ENCODE assay signal across 8 cellular contexts in the genomic region with DNA sequence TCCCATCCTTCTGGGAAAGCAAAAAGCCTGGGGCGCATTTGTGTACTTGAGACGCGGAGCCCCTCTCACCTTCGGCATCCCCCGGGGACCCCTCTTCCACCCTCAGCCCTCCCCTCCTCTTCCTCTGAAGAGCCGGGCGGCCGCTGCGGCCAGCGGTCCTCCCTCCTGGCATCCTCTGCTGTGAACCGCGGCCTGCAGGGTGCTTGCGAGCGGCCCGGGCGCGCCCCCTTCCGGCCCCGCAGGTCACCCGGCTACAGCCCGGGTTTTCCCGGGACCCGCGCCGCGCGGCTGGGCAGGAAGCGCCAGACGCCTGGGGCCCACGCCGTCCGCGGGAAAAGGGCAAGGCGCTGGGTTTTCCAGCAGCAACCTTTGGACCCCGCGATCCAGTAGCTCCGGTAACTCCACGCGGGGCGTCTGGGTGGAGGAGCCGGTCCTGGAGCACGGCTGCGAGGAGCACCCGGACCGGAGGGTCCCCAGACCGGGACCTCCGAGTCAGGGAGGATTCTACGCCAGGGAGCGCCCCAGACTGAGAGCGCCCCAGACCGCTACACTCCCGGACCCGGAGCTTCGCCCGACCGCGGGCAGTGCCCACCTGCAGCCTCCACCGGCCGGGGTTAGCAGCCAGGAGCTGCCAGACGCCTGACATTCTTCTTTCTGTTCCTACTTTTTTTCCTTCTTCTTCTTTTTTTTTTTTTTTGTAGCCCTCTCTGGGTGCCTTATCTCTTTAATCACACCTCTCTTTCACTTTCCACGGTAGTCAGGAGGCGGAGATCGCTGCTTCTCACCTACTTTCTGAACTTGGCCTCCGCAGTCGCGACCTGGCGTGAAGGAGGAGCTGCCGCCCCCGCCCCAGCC. TPM values are rescaled to one million over a fixed set of nuclear protein-coding genes. Genes with fewer than 3 reads are reported as not detected.
A peak's percentile ranks its signal among the peaks of the same experiment; 100 is the strongest.
DNase-seq lines count a peak whose midpoint lies in the region; ATAC-seq and TF ChIP-seq lines count a peak whose summit lies in the region.

A gene with protein sequence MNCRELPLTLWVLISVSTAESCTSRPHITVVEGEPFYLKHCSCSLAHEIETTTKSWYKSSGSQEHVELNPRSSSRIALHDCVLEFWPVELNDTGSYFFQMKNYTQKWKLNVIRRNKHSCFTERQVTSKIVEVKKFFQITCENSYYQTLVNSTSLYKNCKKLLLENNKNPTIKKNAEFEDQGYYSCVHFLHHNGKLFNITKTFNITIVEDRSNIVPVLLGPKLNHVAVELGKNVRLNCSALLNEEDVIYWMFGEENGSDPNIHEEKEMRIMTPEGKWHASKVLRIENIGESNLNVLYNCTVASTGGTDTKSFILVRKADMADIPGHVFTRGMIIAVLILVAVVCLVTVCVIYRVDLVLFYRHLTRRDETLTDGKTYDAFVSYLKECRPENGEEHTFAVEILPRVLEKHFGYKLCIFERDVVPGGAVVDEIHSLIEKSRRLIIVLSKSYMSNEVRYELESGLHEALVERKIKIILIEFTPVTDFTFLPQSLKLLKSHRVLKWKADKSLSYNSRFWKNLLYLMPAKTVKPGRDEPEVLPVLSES (plus strand): TSS at position 271 of the 855 bp plus-strand sequence. CDS start 6,865 bp downstream, outside the sequence.

- H3K9me2 ChIP-seq in PC-3 (replicated peaks; ENCODE audit: low read length): no peaks in the 10 kb centered on the region

- peak within 1 kb of the TSS; percentile 99 for H2AFZ ChIP-seq in PC-3 (ENCODE audit: low read length)

- H3K9ac ChIP-seq in PC-3 (ENCODE audit: low read length): peak within 1 kb of the TSS; percentile 88

- peak within 1 kb of the TSS; percentile 83 for H3K27ac ChIP-seq in CD4-positive, CD25-positive, alpha-beta regulatory T cell (ENCODE audit: insufficient read depth, low read length, poor library complexity, severe bottlenecking)
- H3K27ac ChIP-seq in PC-3 (ENCODE audit: low read length): peak within 1 kb of the TSS; percentile 31; the same call in 1 of the 2 replicates

- peak; percentile 53 to 86 (median 64) for DNase-seq in CD4-positive, CD25-positive, alpha-beta regulatory T cell
- peak; percentile 82 for DNase-seq in PC-3
- DNase-seq in activated T-cell treated with anti-CD3 and anti-CD28 coated beads, Interleukin-2, amount 50 U/mL, for 72 hours: peak; percentile 82 to 90
- peak; percentile 59 for DNase-seq in fibroblast of mammary gland (ENCODE audit: low read depth)
- peak; percentile 67 for DNase-seq in stimulated activated naive CD4-positive, alpha-beta T cell treated with Interleukin-2 at 50 U/mL for 16 hours (lab: John Stamatoyannopoulos, UW)

- H3K36me3 Mint-ChIP-seq in CD4-positive, CD25-positive, alpha-beta regulatory T cell: no peaks in the 10 kb centered on the region
- H3K36me3 Mint-ChIP-seq in activated T-cell treated with anti-CD3 and anti-CD28 coated beads, Interleukin-2, amount 50 U/mL, for 72 hours (ENCODE audit: insufficient read depth in 2 of 2): peaks cover 6 to 17% of the 10 kb centered on the region in 2 donors
- no peaks in the 10 kb centered on the region for H3K36me3 Mint-ChIP-seq in nephron (ENCODE audit: low read depth)

- no peaks in the 10 kb centered on the region for H3K27me3 ChIP-seq in CD4-positive, CD25-positive, alpha-beta regulatory T cell (ENCODE audit: control insufficient read depth, insufficient read depth, low read length)
- H3K27me3 ChIP-seq in PC-3 (ENCODE audit: low read length): no peaks in the 10 kb centered on the region

- no peaks in the 10 kb centered on the region for H3K27me3 Mint-ChIP-seq in CD4-positive, CD25-positive, alpha-beta regulatory T cell
- no peaks in the 10 kb centered on the region for H3K27me3 Mint-ChIP-seq in activated T-cell treated with anti-CD3 and anti-CD28 coated beads, Interleukin-2, amount 50 U/mL, for 72 hours (ENCODE audit: low read depth)
- H3K27me3 Mint-ChIP-seq in nephron (ENCODE audit: low read depth): peaks cover 11% of the 10 kb centered on the region

- H3K79me2 ChIP-seq in PC-3 (ENCODE audit: low read length): no peaks in the 10 kb centered on the region

- no peaks in the 10 kb centered on the region for H4K20me1 ChIP-seq in PC-3 (ENCODE audit: low read length)

- H3K4me1 ChIP-seq in CD4-positive, CD25-positive, alpha-beta regulatory T cell (ENCODE audit: control insufficient read depth, insufficient read depth, low read length, poor library complexity, severe bottlenecking): peaks cover 45% of the 10 kb centered on the region
- peaks cover 6% of the 10 kb centered on the region; the same call in 1 of the 2 replicates for H3K4me1 ChIP-seq in PC-3 (ENCODE audit: insufficient read depth, low read length)

- peak within 1 kb of the TSS; percentile 97 to 99 (median 98) for H3K27ac Mint-ChIP-seq in CD4-positive, CD25-positive, alpha-beta regulatory T cell
- peak within 1 kb of the TSS; percentile 99 for H3K27ac Mint-ChIP-seq in activated T-cell treated with anti-CD3 and anti-CD28 coated beads, Interleukin-2, amount 50 U/mL, for 72 hours
- no peak within 1 kb of the TSS for H3K27ac Mint-ChIP-seq in nephron

- H3K9me3 ChIP-seq in CD4-positive, CD25-positive, alpha-beta regulatory T cell (ENCODE audit: control insufficient read depth in 2 of 2, low read length in 2 of 2): no peaks in the 10 kb centered on the region
- H3K9me3 ChIP-seq in PC-3 (ENCODE audit: low read length): no peaks in the 10 kb centered on the region

- H3K4me2 ChIP-seq in PC-3 (ENCODE audit: low read length): peak within 1 kb of the TSS; percentile 86

- H3K9me3 Mint-ChIP-seq in CD4-positive, CD25-positive, alpha-beta regulatory T cell: peaks cover 0 to 2% (median 0%) of the 10 kb centered on the region in 7 donors
- H3K9me3 Mint-ChIP-seq in activated T-cell treated with anti-CD3 and anti-CD28 coated beads, Interleukin-2, amount 50 U/mL, for 72 hours: no peaks in the 10 kb centered on the region
- no peaks in the 10 kb centered on the region for H3K9me3 Mint-ChIP-seq in nephron

- peak; percentile 80 to 81 for ATAC-seq in CD4-positive, CD25-positive, alpha-beta regulatory T cell (ENCODE audit: low read depth in 2 of 2)
- peak; percentile 92 for ATAC-seq in GM19043 (IDR thresholded peaks at IDR 0.05; ENCODE audit: low read depth, unreplicated experiment)
- ATAC-seq in HG03432 (IDR thresholded peaks at IDR 0.05; ENCODE audit: unreplicated experiment): peak; percentile 95
- peak; percentile 98 for ATAC-seq in PC-3
- ATAC-seq in activated T-cell treated with anti-CD3 and anti-CD28 coated beads, Interleukin-2, amount 50 U/mL, for 72 hours (replicated peaks in 1 of 2): peak; percentile 89 to 96

- CTCF ChIA-PET in PC-3 (lab: Charles Lee): interaction anchor here (0.7 to 0.8 kb wide), 2 partner anchors 70 to 110 kb away, joined by 3 read pairs; no protein-coding TSS in a partner anchor

- H3F3A ChIP-seq in PC-3 (ENCODE audit: low read length, unreplicated experiment): no peaks in the 10 kb centered on the region

- peak within 1 kb of the TSS; percentile 98 to 100 (median 98) for H3K4me3 Mint-ChIP-seq in CD4-positive, CD25-positive, alpha-beta regulatory T cell
- peak within 1 kb of the TSS; percentile 99 to 100 for H3K4me3 Mint-ChIP-seq in activated T-cell treated with anti-CD3 and anti-CD28 coated beads, Interleukin-2, amount 50 U/mL, for 72 hours
- H3K4me3 Mint-ChIP-seq in nephron: peak within 1 kb of the TSS; percentile 85 to 93 (median 91)

- intact Hi-C loops in PC-3 (cut with micrococcal nuclease): loop anchor here (1.0 to 10.0 kb wide), 4 partner anchors 88 to 331 kb away; no protein-coding TSS in a partner anchor

- no peaks in the 10 kb centered on the region for H3K36me3 ChIP-seq in CD4-positive, CD25-positive, alpha-beta regulatory T cell (ENCODE audit: control insufficient read depth, insufficient read depth, low read length)
- no peaks in the 10 kb centered on the region; the same call in 1 of the 2 replicates for H3K36me3 ChIP-seq in PC-3 (ENCODE audit: low read depth, low read length)

- POLR2A ChIA-PET in PC-3 (lab: Charles Lee; ENCODE audit: unreplicated experiment): interaction anchor here (0.7 kb wide), 1 partner anchor 99 kb away, joined by 30 read pairs; no protein-coding TSS in a partner anchor

- BruUV-seq in PC-3 (replicated peaks; lab: Mats Ljungman, UMichigan): TSS peak; percentile 43

- TF ChIP-seq CTCF in PC-3 (conservative IDR thresholded peaks at IDR 0.05; ENCODE audit: low read depth, low read length): peak; percentile 90
- peak; percentile 44 for TF ChIP-seq CTCF in fibroblast of mammary gland (conservative IDR thresholded peaks at IDR 0.05; ENCODE audit: control insufficient read depth, insufficient read depth, low read depth, low read length)
- TF ChIP-seq CTCF in nephron (IDR thresholded peaks at IDR 0.05; ENCODE audit: unreplicated experiment in 3 of 3): peak; percentile 67 to 82 (median 67)

- H3K4me1 Mint-ChIP-seq in CD4-positive, CD25-positive, alpha-beta regulatory T cell: peaks cover 23 to 49% (median 34%) of the 10 kb centered on the region in 4 donors
- peaks cover 54% of the 10 kb centered on the region for H3K4me1 Mint-ChIP-seq in activated T-cell treated with anti-CD3 and anti-CD28 coated beads, Interleukin-2, amount 50 U/mL, for 72 hours (ENCODE audit: low read depth)
- no peaks in the 10 kb centered on the region for H3K4me1 Mint-ChIP-seq in nephron

- H3K4me3 ChIP-seq in CD4-positive, CD25-positive, alpha-beta regulatory T cell (ENCODE audit: low read depth, low read length): peak within 1 kb of the TSS; percentile 92
- H3K4me3 ChIP-seq in PC-3 (ENCODE audit: low read length) (peak within 1 kb of the TSS; percentile 91), fibroblast of mammary gland (ENCODE audit: control insufficient read depth, low read depth, low read length) (peak within 1 kb of the TSS; percentile 71)

RNA-seq across cellular contexts. Expression of the gene that starts here (rescaled TPM):
- total RNA-seq in CD4-positive, CD25-positive, alpha-beta regulatory T cell: 19.9 TPM
- polyA plus RNA-seq in CD4-positive, CD25-positive, alpha-beta regulatory T cell: 10 to 100 TPM in 2 of 4 donors, 1 to 10 TPM in 2; 6.9 to 12.5 (median 10.0) TPM
- total RNA-seq in PC-3 (2014; rRNA removed): 1.2 and 3.6 TPM in 2 replicates
- total RNA-seq in activated T-cell treated with anti-CD3 and anti-CD28 coated beads, Interleukin-2, amount 50 U/mL, for 72 hours: 10 to 100 TPM; 56.5 to 68.0 TPM

Comparison
In these comparisons a context has a peak if more than half of its experiments do, and no peak if none do; other contexts are left out.
1. Peak in every context shown above with its lines: DNase-seq, ATAC-seq, H3K4me3 ChIP-seq and H3K27ac ChIP-seq.
2. H3K27ac Mint-ChIP-seq: peak in CD4-positive, CD25-positive, alpha-beta regulatory T cell (3 of 3) and activated T-cell treated with anti-CD3 and anti-CD28 coated beads, Interleukin-2, amount 50 U/mL, for 72 hours (single experiment); none in nephron (0 of 3).